In the genomic region with DNA sequence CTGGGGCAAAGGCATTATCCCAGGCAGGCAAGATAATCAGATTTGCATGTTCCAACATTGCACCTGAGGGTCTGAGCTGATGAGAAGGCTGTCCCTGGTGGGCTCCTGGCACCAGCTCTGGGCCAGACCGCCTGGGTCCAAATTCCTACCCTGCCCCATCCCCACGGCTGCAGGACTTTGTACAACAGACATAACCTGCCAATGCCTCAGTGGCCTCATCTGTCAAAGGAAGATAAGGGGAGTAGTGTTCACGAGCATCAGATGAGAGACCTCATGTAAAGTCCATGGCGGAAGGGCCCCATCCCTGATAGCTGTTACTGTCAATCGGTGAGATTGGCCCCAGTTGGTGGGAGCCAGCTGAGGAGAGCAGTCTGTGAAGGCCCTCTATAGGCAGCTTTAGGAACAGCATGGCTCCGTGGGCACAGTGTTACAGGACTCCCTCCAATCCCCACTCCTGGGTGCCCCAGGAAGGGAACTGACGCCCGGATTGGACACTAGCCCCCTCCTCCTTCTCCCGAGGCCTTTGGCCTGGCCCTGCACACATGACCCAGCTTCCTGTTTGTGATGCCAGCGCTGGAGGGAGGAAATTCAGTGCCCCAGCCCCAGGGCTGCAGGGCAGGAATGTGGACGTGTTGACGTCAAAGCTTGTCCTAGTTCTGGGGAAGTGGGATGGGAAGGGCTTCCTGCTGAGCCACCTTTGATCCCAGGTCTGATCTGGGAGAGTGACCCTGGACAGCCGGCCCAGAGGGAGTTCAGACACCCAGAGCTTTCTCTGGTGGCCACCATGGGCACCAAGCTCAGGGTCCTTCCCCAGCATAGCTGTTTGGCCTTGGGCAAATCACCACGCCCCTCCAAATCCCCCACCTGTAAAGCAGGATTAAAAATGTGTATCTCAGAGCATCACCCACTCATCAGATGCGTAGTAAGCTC, we compare ENCODE assay signal across 8 cellular contexts. TPM values are rescaled to one million over a fixed set of nuclear protein-coding genes. Genes with fewer than 3 reads are reported as not detected.
DNase-seq lines count a peak whose midpoint lies in the region; ATAC-seq and TF ChIP-seq lines count a peak whose summit lies in the region.

No MANE protein-coding gene starts in this region.

- H3K27me3 ChIP-seq in PC-3 (ENCODE audit: low read length), result no peaks in the 10 kb centered on the region

- H3K4me3 ChIP-seq in PC-3 (ENCODE audit: low read length), result no peak overlapping the region

- H3K79me2 ChIP-seq in PC-3 (ENCODE audit: low read length), result no peaks in the 10 kb centered on the region

- POLR2A ChIA-PET in PC-3 (lab: Charles Lee; ENCODE audit: unreplicated experiment), result no interaction called here

- no peak overlapping the region for H3K27ac Mint-ChIP-seq in nephron progenitor cell

- ATAC-seq in GM18867 (IDR thresholded peaks at IDR 0.05; ENCODE audit: unreplicated experiment) (peak; percentile 79), HG03354 (IDR thresholded peaks at IDR 0.05; ENCODE audit: poor library complexity, severe bottlenecking, unreplicated experiment) (peak; percentile 79), PC-3 (peak; percentile 70)

- no peaks in the 10 kb centered on the region for H3K9me3 Mint-ChIP-seq in nephron progenitor cell

- H4K20me1 ChIP-seq in PC-3 (ENCODE audit: low read length), result no peaks in the 10 kb centered on the region

- H3K27ac ChIP-seq in PC-3 (ENCODE audit: low read length), result peak overlapping the region; percentile 67

- peaks cover 13% of the 10 kb centered on the region for H3K4me1 ChIP-seq in PC-3 (ENCODE audit: insufficient read depth, low read length)

- intact Hi-C loops in PC-3 (cut with micrococcal nuclease), result loop anchor here (1.0 kb wide), 1 partner anchor 189 kb away; no protein-coding TSS in a partner anchor

- H3K27me3 Mint-ChIP-seq in nephron progenitor cell (ENCODE audit: low read depth, poor library complexity), result peaks cover 32% of the 10 kb centered on the region

- peak overlapping the region; percentile 65 for H3K9ac ChIP-seq in PC-3 (ENCODE audit: low read length)

- no peak overlapping the region; the same call in 1 of the 2 replicates for H2AFZ ChIP-seq in PC-3 (ENCODE audit: low read length)

- H3K9me3 ChIP-seq in PC-3 (ENCODE audit: low read length), result no peaks in the 10 kb centered on the region

- no peaks in the 10 kb centered on the region for H3K36me3 ChIP-seq in PC-3 (ENCODE audit: low read depth, low read length)

- CTCF ChIA-PET in PC-3 (lab: Charles Lee), result interaction anchor here (0.6 to 1.3 kb wide), 6 partner anchors 18 to 798 kb away, joined by 3 to 9 read pairs (median 4); no protein-coding TSS in a partner anchor

- no peaks in the 10 kb centered on the region for H3K36me3 Mint-ChIP-seq in nephron progenitor cell (ENCODE audit: low read depth)

- H3K4me2 ChIP-seq in PC-3 (ENCODE audit: low read length), result no peak overlapping the region

- no peaks in the 10 kb centered on the region for H3F3A ChIP-seq in PC-3 (ENCODE audit: low read length, unreplicated experiment)

- peak; percentile 87 for TF ChIP-seq CTCF in AG09319 (IDR thresholded peaks at IDR 0.05; ENCODE audit: low read depth, low read length)
- peak; percentile 84 for TF ChIP-seq CTCF in PC-3 (conservative IDR thresholded peaks at IDR 0.05; ENCODE audit: low read depth, low read length)
- peak; percentile 96 for TF ChIP-seq CTCF in nephron progenitor cell (IDR thresholded peaks at IDR 0.05)

- peaks cover 7% of the 10 kb centered on the region for H3K4me1 Mint-ChIP-seq in nephron progenitor cell

- H3K4me3 Mint-ChIP-seq in nephron progenitor cell, result no peak overlapping the region

- DNase-seq in AG09319 (ENCODE audit: extremely low read depth, low read depth), result no peak
- DNase-seq in PC-3, result peak; percentile 78
- DNase-seq in activated T-cell treated with anti-CD3 and anti-CD28 coated beads, Interleukin-2, amount 50 U/mL, for 48 hours, result peak; percentile 79 to 81
- DNase-seq in fibroblast of gingiva (ENCODE audit: low read depth), result peak; percentile 72
- peak; percentile 82 for DNase-seq in nephron progenitor cell
- DNase-seq in stimulated activated naive CD4-positive, alpha-beta T cell treated with Interleukin-2 at 50 U/mL for 16 hours (lab: John Stamatoyannopoulos, UW), result peak; percentile 49

- BruUV-seq in PC-3 (replicated peaks; lab: Mats Ljungman, UMichigan), result no TSS peak

- no peaks in the 10 kb centered on the region for H3K9me2 ChIP-seq in PC-3 (replicated peaks; ENCODE audit: low read length)

RNA-seq across cellular contexts. Expression of a gene that starts 56.2 kb away (rescaled TPM):
- 522 and 586 TPM in 2 replicates for total RNA-seq in PC-3 (2014; rRNA removed)
